In genomic region chr12:6662602-6662905, GRCh38 we compare ENCODE assay signal across 8 cellular contexts. TPM values are rescaled to one million over a fixed set of nuclear protein-coding genes. Genes with fewer than 3 reads are reported as not detected.
DNase-seq lines count a peak whose midpoint lies in the region; ATAC-seq lines count a peak whose summit lies in the region.

No MANE protein-coding gene starts in this region.

- H3K27ac Mint-ChIP-seq in activated CD4-positive, alpha-beta memory T cell treated with anti-CD3 and anti-CD28 coated beads for 36 hours = peak overlapping the region; percentile 83

- H3K9ac ChIP-seq in BLaER1 treated with 17β-estradiol and CSF1 and Interleukin-3, amounts not matched to agents 10 nM and 100 nM = peak overlapping the region; percentile 76 to 88 (median 83)

- peak overlapping the region; percentile 91 for H3K4me3 Mint-ChIP-seq in activated CD4-positive, alpha-beta memory T cell treated with anti-CD3 and anti-CD28 coated beads for 36 hours

- no peaks in the 10 kb centered on the region for H4K20me1 ChIP-seq in BLaER1 treated with 17β-estradiol and CSF1 and Interleukin-3, amounts not matched to agents 10 nM and 100 nM

- ATAC-seq in left cardiac atrium = peak; percentile 18 to 55
- ATAC-seq in GM18873 (IDR thresholded peaks at IDR 0.05; ENCODE audit: low FRiP score, unreplicated experiment) = no peak

- intact Hi-C loops in activated CD4-positive, alpha-beta memory T cell treated with anti-CD3 and anti-CD28 coated beads for 36 hours (cut with micrococcal nuclease) = loop anchor here (2.0 kb wide), 1 partner anchor 30 kb away; no protein-coding TSS in a partner anchor
- intact Hi-C loops in left cardiac atrium (cut with DNase I) = loop anchor here in 1 of 2 donors (2.0 kb wide), 1 partner anchor 62 kb away; the partner anchor contains the start of gene COPS7A

- POLR2A ChIA-PET in activated CD4-positive, alpha-beta memory T cell treated with anti-CD3 and anti-CD28 coated beads for 36 hours (lab: Charles Lee) = no interaction called here

- H3K4me1 Mint-ChIP-seq in activated CD4-positive, alpha-beta memory T cell treated with anti-CD3 and anti-CD28 coated beads for 36 hours (ENCODE audit: low read depth) = peaks cover 22% of the 10 kb centered on the region

- H3K9me3 ChIP-seq in BLaER1 treated with 17β-estradiol and CSF1 and Interleukin-3, amounts not matched to agents 10 nM and 100 nM (replicated peaks in 1 of 11) = no peaks in the 10 kb centered on the region
- no peaks in the 10 kb centered on the region for H3K9me3 ChIP-seq in HAP-1

- DNase-seq in HAP-1 (ENCODE audit: low spot score in 2 of 2) (no peak), left cardiac atrium (no peak), skeletal muscle cell (ENCODE audit: low read depth) (no peak), amniotic stem cell (lab: John Stamatoyannopoulos, UW) (no peak), foreskin melanocyte (no peak)
- no peak for DNase-seq in activated CD4-positive, alpha-beta memory T cell treated with anti-CD3 and anti-CD28 coated beads for 36 hours

- H3K27ac ChIP-seq in BLaER1 treated with 17β-estradiol and CSF1 and Interleukin-3, amounts not matched to agents 10 nM and 100 nM = peak overlapping the region; percentile 27 to 88 (median 80); a peak in 21 of 22 replicates

- no peaks in the 10 kb centered on the region for H3K9me3 Mint-ChIP-seq in activated CD4-positive, alpha-beta memory T cell treated with anti-CD3 and anti-CD28 coated beads for 36 hours

- peaks cover 23 to 42% (median 37%) of the 10 kb centered on the region in 11 experiments for H3K36me3 ChIP-seq in BLaER1 treated with 17β-estradiol and CSF1 and Interleukin-3, amounts not matched to agents 10 nM and 100 nM
- peaks cover 7% of the 10 kb centered on the region for H3K36me3 ChIP-seq in HAP-1 (replicated peaks)

- H3K27me3 ChIP-seq in BLaER1 treated with 17β-estradiol and CSF1 and Interleukin-3, amounts not matched to agents 10 nM and 100 nM = no peaks in the 10 kb centered on the region
- no peaks in the 10 kb centered on the region for H3K27me3 ChIP-seq in HAP-1 (ENCODE audit: low read depth)

- peaks cover 11 to 43% (median 26%) of the 10 kb centered on the region in 10 experiments for H3K4me1 ChIP-seq in BLaER1 treated with 17β-estradiol and CSF1 and Interleukin-3, amounts not matched to agents 10 nM and 100 nM
- peaks cover 8% of the 10 kb centered on the region for H3K4me1 ChIP-seq in HAP-1

- H3K36me3 Mint-ChIP-seq in activated CD4-positive, alpha-beta memory T cell treated with anti-CD3 and anti-CD28 coated beads for 36 hours = peaks cover 6% of the 10 kb centered on the region

- no peaks in the 10 kb centered on the region for H3K27me3 Mint-ChIP-seq in activated CD4-positive, alpha-beta memory T cell treated with anti-CD3 and anti-CD28 coated beads for 36 hours

- CTCF ChIA-PET in activated CD4-positive, alpha-beta memory T cell treated with anti-CD3 and anti-CD28 coated beads for 36 hours (lab: Charles Lee) = no interaction called here

- H3K4me3 ChIP-seq in BLaER1 treated with 17β-estradiol and CSF1 and Interleukin-3, amounts not matched to agents 10 nM and 100 nM = peak overlapping the region; percentile 76 to 90 (median 81)
- H3K4me3 ChIP-seq in HAP-1 = peak overlapping the region; percentile 74
- peak overlapping the region; percentile 76 for H3K4me3 ChIP-seq in skeletal muscle cell (ENCODE audit: low read depth, low read length)

- in situ Hi-C loops in HAP-1 (cut with MboI; ENCODE audit: low sequenced_read_pairs) = no loop called here

- H3K4me2 ChIP-seq in BLaER1 treated with 17β-estradiol and CSF1 and Interleukin-3, amounts not matched to agents 10 nM and 100 nM = peak overlapping the region; percentile 78 to 99 (median 93)

RNA-seq across cellular contexts. Expression of gene ING4, which starts 0.4 kb away (rescaled TPM):
- 10 to 100 TPM; 13.8 to 15.2 TPM for total RNA-seq in activated CD4-positive, alpha-beta memory T cell treated with anti-CD3 and anti-CD28 coated beads for 36 hours
- 10 to 100 TPM; 16.8 to 28.5 TPM for total RNA-seq in left cardiac atrium

RNA-seq across cellular contexts. Expression of gene ACRBP, which starts 15.3 kb away (rescaled TPM):
- 1 to 10 TPM in 1 of 2 experiments, under 1 TPM in 1; 0.63 to 1.2 TPM for total RNA-seq in activated CD4-positive, alpha-beta memory T cell treated with anti-CD3 and anti-CD28 coated beads for 36 hours
- total RNA-seq in left cardiac atrium = under 1 TPM; 0.60 to 0.88 TPM

RNA-seq across cellular contexts. Expression of gene ZNF384, which starts 26.6 kb away (rescaled TPM):
- total RNA-seq in activated CD4-positive, alpha-beta memory T cell treated with anti-CD3 and anti-CD28 coated beads for 36 hours = 10 to 100 TPM; 55.3 to 56.3 TPM
- 10 to 100 TPM; 28.3 to 31.2 TPM for total RNA-seq in left cardiac atrium

RNA-seq across cellular contexts. Expression of gene LPAR5, which starts 26.8 kb away (rescaled TPM):
- total RNA-seq in activated CD4-positive, alpha-beta memory T cell treated with anti-CD3 and anti-CD28 coated beads for 36 hours = 1 to 10 TPM; 4.7 to 4.8 TPM
- total RNA-seq in left cardiac atrium = 1 to 10 TPM; 1.8 to 2.9 TPM

RNA-seq across cellular contexts. Expression of gene PIANP, which starts 38.1 kb away (rescaled TPM):
- under 1 TPM; 0.17 to 0.44 TPM for total RNA-seq in activated CD4-positive, alpha-beta memory T cell treated with anti-CD3 and anti-CD28 coated beads for 36 hours
- total RNA-seq in left cardiac atrium = under 1 TPM; 0.18 to 0.42 TPM
